ENCODE assay signal across 8 cellular contexts in the genomic region with DNA sequence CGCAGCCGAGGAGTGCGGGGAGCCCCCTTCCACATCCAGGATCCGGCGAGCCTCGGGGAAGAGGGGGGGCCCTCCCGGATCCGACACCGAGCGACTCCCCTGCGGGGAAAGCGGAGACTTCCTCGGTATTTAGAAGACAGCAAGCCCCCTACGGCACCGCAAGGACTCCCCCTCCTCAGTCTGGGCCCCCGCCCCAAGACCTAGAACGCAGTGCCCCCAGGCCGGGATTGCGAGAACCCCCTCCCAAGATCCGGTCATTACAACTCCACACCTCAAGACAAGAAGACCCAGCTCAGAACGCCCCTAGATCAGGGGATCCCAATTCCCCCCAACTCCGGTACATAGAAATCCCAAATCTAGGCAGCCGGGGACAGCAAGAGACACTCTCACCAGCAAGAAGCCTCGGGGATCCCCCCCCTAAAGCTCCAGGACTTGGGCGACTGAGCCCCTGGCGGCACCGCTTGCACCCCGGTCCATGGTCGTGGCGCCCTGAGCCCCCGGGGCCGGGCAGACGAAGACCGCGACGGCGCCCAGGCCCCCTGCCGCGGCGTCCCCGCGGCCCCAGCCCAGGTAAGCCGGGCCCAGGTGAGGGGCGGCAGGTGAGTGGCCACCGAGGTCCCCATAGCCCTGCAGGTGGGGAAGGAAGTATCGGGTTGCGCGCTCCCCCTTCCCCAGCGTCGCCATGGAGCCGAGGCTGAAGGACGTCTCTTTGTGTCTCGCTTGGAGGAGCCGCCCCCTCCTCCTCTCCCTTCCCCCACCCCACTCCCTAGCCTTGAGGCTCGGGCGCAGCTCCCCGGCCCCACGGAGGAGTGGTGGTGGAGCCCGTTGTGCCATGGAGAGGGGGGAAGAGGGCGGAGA. TPM values are rescaled to one million over a fixed set of nuclear protein-coding genes. Genes with fewer than 3 reads are reported as not detected.
DNase-seq lines count a peak whose midpoint lies in the region; ATAC-seq and TF ChIP-seq lines count a peak whose summit lies in the region.

No MANE protein-coding gene starts in this region.

- H3K4me3 ChIP-seq in HUES48 (ENCODE audit: low read depth, low read length) (peak overlapping the region; percentile 90), WI38 (ENCODE audit: low read depth, low read length) (peak overlapping the region; percentile 50), fibroblast of mammary gland (ENCODE audit: control insufficient read depth, low read depth, low read length) (peak overlapping the region; percentile 13), psoas muscle (peak overlapping the region; percentile 71)

- TF ChIP-seq CTCF in WI38 (IDR thresholded peaks at IDR 0.05; ENCODE audit: low read depth, low read length) (no peak), fibroblast of mammary gland (conservative IDR thresholded peaks at IDR 0.05; ENCODE audit: control insufficient read depth, insufficient read depth, low read depth, low read length) (no peak), psoas muscle (IDR thresholded peaks at IDR 0.05) (no peak)

- peak overlapping the region; percentile 81 for H3K27ac ChIP-seq in HUES48 (ENCODE audit: low read depth, low read length)
- peak overlapping the region; percentile 60 for H3K27ac ChIP-seq in psoas muscle

- DNase-seq in D341Med (ENCODE audit: low spot score) = peak; percentile 50
- DNase-seq in fibroblast of mammary gland (ENCODE audit: low read depth) = no peak
- peak in 1 of 2 donors; percentile 51 for DNase-seq in psoas muscle
- DNase-seq in A172 (ENCODE audit: low spot score) = no peak
- no peak for DNase-seq in KBM-7
- DNase-seq in OCI-M2 (lab: John Stamatoyannopoulos, UW; ENCODE audit: unreplicated experiment) = no peak

- H3K4me1 ChIP-seq in HUES48 (ENCODE audit: control insufficient read depth, insufficient read depth, low read length) (peaks cover 10% of the 10 kb centered on the region; the same call in 1 of the 2 replicates), psoas muscle (peaks cover 30% of the 10 kb centered on the region)

- H3K9me3 ChIP-seq in HUES48 (ENCODE audit: control insufficient read depth, insufficient read depth, low read length) = no peaks in the 10 kb centered on the region
- no peaks in the 10 kb centered on the region for H3K9me3 ChIP-seq in psoas muscle

- H3K27me3 ChIP-seq in HUES48 (ENCODE audit: control insufficient read depth, insufficient read depth, low read length) = no peaks in the 10 kb centered on the region
- no peaks in the 10 kb centered on the region for H3K27me3 ChIP-seq in psoas muscle (ENCODE audit: insufficient read depth in 3 of 3, low read length in 2 of 3)

- in situ Hi-C loops in KBM-7 (cut with MboI; ENCODE audit: low pct_unique_long_range_greater_than_20kb, low sequenced_read_pairs) = no loop called here

- 15 to 18% (median 17%) methylated on average over 42 to 60 of the region's 60 CpGs for WGBS in psoas muscle, 3 donors

- H3K9ac ChIP-seq in HUES48 (ENCODE audit: low read depth, low read length) = peak overlapping the region; percentile 79

- no peak for ATAC-seq in psoas muscle

- intact Hi-C loops in psoas muscle (cut with DNase I) = no loop called here

- H3K36me3 ChIP-seq in HUES48 (ENCODE audit: control insufficient read depth, insufficient read depth, low read length) (peaks cover 23% of the 10 kb centered on the region), psoas muscle (ENCODE audit: insufficient read depth in 1 of 2, low read depth in 1 of 2) (no peaks in the 10 kb centered on the region)

RNA-seq across cellular contexts. Expression of a gene that starts 0.6 kb away (rescaled TPM):
- 10 to 100 TPM in 2 of 4 donors, 1 to 10 TPM in 2; 2.5 to 20.6 (median 9.2) TPM for total RNA-seq in psoas muscle
- polyA plus RNA-seq in psoas muscle = 1 to 10 TPM; 1.3 to 5.3 (median 1.9) TPM
- 0.45 and 0.48 TPM in 2 replicates for total RNA-seq in A172 (2014; rRNA removed; shearing (Covaris generic))

Comparison
In these comparisons a context has a peak if more than half of its experiments do, and no peak if none do; other contexts are left out.
1. H3K4me3 ChIP-seq: peak in every context shown above with its lines; median percentile 90 in HUES48; 71 in psoas muscle; 50 in WI38; 13 in fibroblast of mammary gland.